ENCODE assay signal across 17 cellular contexts in the genomic region with DNA sequence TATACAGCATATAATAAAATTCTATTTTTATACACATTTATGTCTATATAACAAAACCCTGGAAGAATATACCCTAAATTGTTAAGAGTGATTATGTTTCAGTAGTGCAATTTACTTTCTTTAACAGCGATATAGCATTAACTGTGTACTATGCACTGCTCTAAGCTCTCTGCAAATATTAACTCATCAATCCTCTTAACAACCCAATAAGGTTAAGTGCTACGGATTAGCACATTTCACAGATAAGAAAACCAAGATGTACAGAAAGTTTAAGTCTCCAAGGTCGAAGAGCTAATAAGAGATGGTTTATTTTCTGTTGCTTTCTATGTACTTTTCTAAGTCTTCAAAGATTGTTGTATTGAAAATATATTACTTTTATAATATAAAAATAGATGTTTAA.
A peak's percentile ranks its signal among the peaks of the same experiment; 100 is the strongest.
DNase-seq lines count a peak whose midpoint lies in the region; ATAC-seq, FAIRE-seq and TF ChIP-seq lines count a peak whose summit lies in the region.
"Had no signal": no experiment of that assay in that cellular context is flagged by ENCODE, and none has a peak within 500 bp of the region (broad histone marks: within the 10 kb centered on the region; RNA-seq: fewer than 3 reads in every experiment).

No MANE protein-coding gene starts in this region.

- ATAC-seq in GM21367 (IDR thresholded peaks at IDR 0.05; ENCODE audit: unreplicated experiment), result no peak
- ATAC-seq: Right ventricle myocardium inferior had no signal

- CTCF ChIA-PET in HEK293T (lab: Yijun Ruan, JAX), result interaction anchor here (0.6 kb wide), 1 partner anchor 34 kb away, joined by 3 read pairs; no protein-coding TSS in a partner anchor

- DNase-seq in D341Med (ENCODE audit: low spot score) (peak; percentile 42), HEK293T (ENCODE audit: extremely low spot score) (no peak), NCI-H82 (lab: John Stamatoyannopoulos, UW) (peak; percentile 91), H4 (ENCODE audit: low spot score) (no peak), NCI-H1092 (lab: John Stamatoyannopoulos, UW) (no peak)
- DNase-seq: Calu3; CD8-positive, alpha-beta memory T cell; DMS79; GM23248; NCI-H1105 treated with DMSO at 0.1 percent for 48 hours; NCI-H2029 treated with DMSO at 0.1 percent for 48 hours; NCI-H2171; NCI-H345; NCI-H774 had no signal

- peak; percentile 43 for FAIRE-seq in endometrium (lab: Jason Lieb, UNC)

- POLR2A ChIA-PET in HEK293T (lab: Yijun Ruan, JAX), result interaction anchor here (1.4 kb wide), 1 partner anchor 96 kb away, joined by 4 read pairs; the partner anchor contains the start of gene SEMA3C

TF ChIP-seq in HEK293T, 16 proteins besides CTCF, POLR2A, EP300 and RAD21:
- TF ChIP-seq FOXA1 (IDR thresholded peaks at IDR 0.05) (peak; percentile 15; the same call in 1 of the 2 replicates), ZNF384 (IDR thresholded peaks at IDR 0.05) (no peak), PKNOX1 (IDR thresholded peaks at IDR 0.05) (peak; percentile 33; the same call in 1 of the 2 replicates), TARDBP (IDR thresholded peaks at IDR 0.05) (no peak)

Comparison
In these comparisons a context has a peak if more than half of its experiments do, and no peak if none do; other contexts are left out.
1. DNase-seq: peak in D341Med (single experiment) and NCI-H82 (single experiment); none in HEK293T (single experiment), H4 (single experiment) and NCI-H1092 (single experiment).